24 cellular contexts compared by ENCODE assay signal in genomic region chr12:13258717-13259119, GRCh38.
"Had no signal": no experiment of that assay in that cellular context is flagged by ENCODE, and none has a peak within 500 bp of the region (broad histone marks: within the 10 kb centered on the region; RNA-seq: fewer than 3 reads in every experiment).

No MANE protein-coding gene starts in this region.

- H3K9me3 Mint-ChIP-seq: activated CD8-positive, alpha-beta T cell treated with anti-CD3 and anti-CD28 coated beads for 36 hours; activated naive CD4-positive, alpha-beta T cell treated with anti-CD3 and anti-CD28 coated beads, Interleukin-2, amount 50 U/mL, for 72 hours; activated T-cell treated with anti-CD3 and anti-CD28 coated beads, Interleukin-2, amount 50 U/mL, for 4 hours; activated T-helper 2 cell treated with anti-CD3 and anti-CD28 coated beads, Interferon-gamma antibody, Interleukin-2, Interleukin-4, amounts not matched to agents 10 μg/mL and 5 μg/mL and 100 μg/mL, durations not matched to agents 14 hours and 24 hours and 36 hours; central memory CD8-positive, alpha-beta T cell had no signal

- DNase-seq: activated CD4-positive, alpha-beta T cell treated with anti-CD3 and anti-CD28 coated beads for 1 hour; activated CD4-positive, alpha-beta T cell treated with anti-CD3 and anti-CD28 coated beads, Interleukin-2, amount 50 U/mL, for 1 hour; activated CD8-positive, alpha-beta T cell treated with anti-CD3 and anti-CD28 coated beads for 36 hours; activated T-cell treated with anti-CD3 and anti-CD28 coated beads, Interleukin-2, amount 50 U/mL, for 4 hours; effector CD8-positive, alpha-beta T cell; gastrocnemius medialis; left cardiac atrium; naive B cell; nucleus accumbens; pancreas; retina; stimulated activated CD4-positive, alpha-beta T cell treated with anti-CD3 and anti-CD28 coated beads, Interleukin-12 subunit alpha, Interleukin-12 subunit beta, amount 100 ng/mL, for 4 hours; stimulated activated CD4-positive, alpha-beta T cell treated with anti-CD3 and anti-CD28 coated beads, Interleukin-4, amount 100 ng/mL, for 1 hour; stimulated activated naive CD8-positive, alpha-beta T cell treated with anti-CD3 and anti-CD28 coated beads, Interleukin-15, Interleukin-2, amounts not matched to agents 100 U/mL and 50 U/mL, for 24 hours; T-helper 2 cell; uterus had no signal

- H3K36me3 Mint-ChIP-seq: activated naive CD4-positive, alpha-beta T cell treated with anti-CD3 and anti-CD28 coated beads, Interleukin-2, amount 50 U/mL, for 72 hours; naive B cell had no signal

- H3K27me3 ChIP-seq: gastrocnemius medialis, pancreas, uterus had no signal

- H3K27me3 Mint-ChIP-seq: central memory CD8-positive, alpha-beta T cell had no signal

- H3K4me3 Mint-ChIP-seq: activated CD8-positive, alpha-beta T cell treated with anti-CD3 and anti-CD28 coated beads for 36 hours; activated T-cell treated with anti-CD3 and anti-CD28 coated beads, Interleukin-2, amount 50 U/mL, for 4 hours; central memory CD8-positive, alpha-beta T cell; naive B cell; WTC11 had no signal

- H3K27ac Mint-ChIP-seq: activated CD8-positive, alpha-beta T cell treated with anti-CD3 and anti-CD28 coated beads for 36 hours; activated naive CD4-positive, alpha-beta T cell treated with anti-CD3 and anti-CD28 coated beads, Interleukin-2, amount 50 U/mL, for 72 hours; activated T-helper 2 cell treated with anti-CD3 and anti-CD28 coated beads, Interferon-gamma antibody, Interleukin-2, Interleukin-4, amounts not matched to agents 10 μg/mL and 5 μg/mL and 100 μg/mL, durations not matched to agents 14 hours and 24 hours and 36 hours; naive B cell; WTC11 had no signal

- H3K36me3 ChIP-seq: gastrocnemius medialis, pancreas, prostate gland, thoracic aorta, uterus had no signal

- ATAC-seq: activated CD8-positive, alpha-beta T cell treated with anti-CD3 and anti-CD28 coated beads for 36 hours; activated T-cell treated with anti-CD3 and anti-CD28 coated beads, Interleukin-2, amount 50 U/mL, for 4 hours; gastrocnemius medialis; left cardiac atrium; pancreas; sciatic nerve; stimulated activated naive CD8-positive, alpha-beta T cell treated with anti-CD3 and anti-CD28 coated beads, Interleukin-15, Interleukin-2, amounts not matched to agents 100 U/mL and 50 U/mL, for 24 hours; WTC11 had no signal

- H3K4me3 ChIP-seq: gastrocnemius medialis, pancreas, prostate gland, skin epidermis, thoracic aorta, uterus had no signal

- H3K27ac ChIP-seq: gastrocnemius medialis, pancreas, prostate gland, skin epidermis, thoracic aorta, uterus had no signal

- H3K9me3 ChIP-seq: gastrocnemius medialis, pancreas, prostate gland, thoracic aorta, uterus had no signal

- H3K4me1 ChIP-seq: pancreas, prostate gland, uterus had no signal
